ENCODE assay signal across 1 cellular context in the genomic region with DNA sequence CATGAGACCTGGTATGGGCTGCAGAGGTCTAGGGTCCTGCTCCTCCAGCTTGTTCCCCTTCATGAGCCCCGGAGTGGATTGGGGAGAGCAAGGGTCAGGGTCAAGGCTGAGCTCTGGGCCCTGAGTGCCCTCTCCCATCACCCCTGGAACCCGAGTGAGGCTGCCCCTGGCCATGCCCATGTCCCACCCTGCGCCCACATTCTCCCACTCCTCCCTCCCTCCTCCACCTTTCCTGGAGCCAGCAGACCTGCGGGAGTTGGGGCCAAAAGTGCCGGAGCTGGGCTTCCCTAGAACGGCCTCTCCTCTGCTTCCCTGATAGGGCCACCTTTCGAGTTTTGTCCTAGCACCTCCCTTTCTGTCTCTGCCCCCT.
TF ChIP-seq lines count a peak whose summit lies in the region.

No MANE protein-coding gene starts in this region.

TF ChIP-seq in HepG2, 621 proteins besides CTCF, POLR2A, EP300 and RAD21:
- TF ChIP-seq BRD4 (CRISPR knock-in tag; IDR thresholded peaks at IDR 0.05) (no peak), ELF3 (CRISPR knock-in tag; IDR thresholded peaks at IDR 0.05) (no peak), ZNF263 (CRISPR knock-in tag; IDR thresholded peaks at IDR 0.05) (0 out of 2 replicates have a peak, but pooled peaks have one; percentile 22), RBAK (CRISPR knock-in tag; IDR thresholded peaks at IDR 0.05) (no peak), ZFP90 (CRISPR knock-in tag; IDR thresholded peaks at IDR 0.05; ENCODE audit: borderline replicate concordance) (0 out of 2 replicates have a peak, but pooled peaks have one; percentile 24), FOXP4 (CRISPR knock-in tag; IDR thresholded peaks at IDR 0.05) (0 out of 2 replicates have a peak, but pooled peaks have one; percentile 2), DZIP1 (CRISPR knock-in tag; IDR thresholded peaks at IDR 0.05) (no peak), NR2F6 (IDR thresholded peaks at IDR 0.05) (0 out of 2 replicates have a peak, but pooled peaks have one; percentile 18), NR2F6 (CRISPR knock-in tag; IDR thresholded peaks at IDR 0.05) (no peak), PHF8 (CRISPR knock-in tag; IDR thresholded peaks at IDR 0.05) (0 out of 2 replicates have a peak, but pooled peaks have one; percentile 9), ZFY (CRISPR knock-in tag; IDR thresholded peaks at IDR 0.05) (0 out of 2 replicates have a peak, but pooled peaks have one; percentile 37), NCOR1 (IDR thresholded peaks at IDR 0.05; ENCODE audit: borderline replicate concordance, low read length) (no peak), BRF2 (CRISPR knock-in tag; IDR thresholded peaks at IDR 0.05) (no peak), HNRNPK (IDR thresholded peaks at IDR 0.05; ENCODE audit: low read depth, low read length, poor library complexity, severe bottlenecking) (no peak), ZNF12 (CRISPR knock-in tag; IDR thresholded peaks at IDR 0.05) (no peak)
- TF ChIP-seq, protein P1, sequence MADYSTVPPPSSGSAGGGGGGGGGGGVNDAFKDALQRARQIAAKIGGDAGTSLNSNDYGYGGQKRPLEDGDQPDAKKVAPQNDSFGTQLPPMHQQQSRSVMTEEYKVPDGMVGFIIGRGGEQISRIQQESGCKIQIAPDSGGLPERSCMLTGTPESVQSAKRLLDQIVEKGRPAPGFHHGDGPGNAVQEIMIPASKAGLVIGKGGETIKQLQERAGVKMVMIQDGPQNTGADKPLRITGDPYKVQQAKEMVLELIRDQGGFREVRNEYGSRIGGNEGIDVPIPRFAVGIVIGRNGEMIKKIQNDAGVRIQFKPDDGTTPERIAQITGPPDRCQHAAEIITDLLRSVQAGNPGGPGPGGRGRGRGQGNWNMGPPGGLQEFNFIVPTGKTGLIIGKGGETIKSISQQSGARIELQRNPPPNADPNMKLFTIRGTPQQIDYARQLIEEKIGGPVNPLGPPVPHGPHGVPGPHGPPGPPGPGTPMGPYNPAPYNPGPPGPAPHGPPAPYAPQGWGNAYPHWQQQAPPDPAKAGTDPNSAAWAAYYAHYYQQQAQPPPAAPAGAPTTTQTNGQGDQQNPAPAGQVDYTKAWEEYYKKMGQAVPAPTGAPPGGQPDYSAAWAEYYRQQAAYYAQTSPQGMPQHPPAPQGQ (CRISPR knock-in tag; IDR thresholded peaks at IDR 0.05; ENCODE audit: borderline replicate concordance): 0 out of 2 replicates have a peak, but pooled peaks have one; percentile 32
